ENCODE assay signal across 20 cellular contexts in the genomic region with DNA sequence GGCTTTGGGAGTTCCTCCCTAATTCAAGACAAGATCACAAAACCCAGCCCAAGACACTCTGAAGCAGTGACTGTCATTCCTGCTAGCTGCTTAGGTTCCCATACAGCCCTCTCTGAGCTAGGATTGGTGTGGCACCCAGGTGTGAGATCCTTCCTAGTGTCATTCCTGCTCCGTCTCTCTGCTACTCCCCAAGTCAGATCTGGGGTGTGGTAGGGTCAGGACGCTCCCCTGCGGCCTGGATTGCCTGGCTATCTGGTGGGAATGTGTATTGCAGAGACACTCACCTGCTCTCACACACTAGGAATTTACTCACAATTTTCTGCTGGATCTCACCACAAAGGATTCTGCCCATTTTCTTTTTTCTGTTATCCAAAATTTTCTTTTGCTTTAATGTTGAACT.
"Had no signal": no experiment of that assay in that cellular context is flagged by ENCODE, and none has a peak within 500 bp of the region (broad histone marks: within the 10 kb centered on the region; RNA-seq: fewer than 3 reads in every experiment).

No MANE protein-coding gene starts in this region.

- H3K36me3 ChIP-seq: left lung, tibial artery had no signal

- H3K9me3 ChIP-seq: left lung, psoas muscle, testis, tibial artery had no signal

- H3K4me3 Mint-ChIP-seq: effector memory CD8-positive, alpha-beta T cell; naive thymus-derived CD4-positive, alpha-beta T cell; nephron; type B pancreatic cell had no signal

- H3K4me1 Mint-ChIP-seq: naive thymus-derived CD4-positive, alpha-beta T cell; nephron had no signal

- H3K27ac ChIP-seq: left lung, psoas muscle, testis, tibial artery had no signal

- ATAC-seq: effector memory CD8-positive, alpha-beta T cell; left cardiac atrium; left lung; naive thymus-derived CD4-positive, alpha-beta T cell; psoas muscle; right cardiac atrium had no signal

- H3K27me3 Mint-ChIP-seq: effector memory CD8-positive, alpha-beta T cell; naive thymus-derived CD4-positive, alpha-beta T cell; type B pancreatic cell had no signal

- H3K36me3 Mint-ChIP-seq: naive thymus-derived CD4-positive, alpha-beta T cell; type B pancreatic cell had no signal

- H3K9me3 Mint-ChIP-seq: nephron, type B pancreatic cell had no signal

- DNase-seq: cortex of kidney; effector memory CD8-positive, alpha-beta T cell; head of caudate nucleus; left cardiac atrium; left lung; mesenchymal stem cell; midbrain; naive thymus-derived CD4-positive, alpha-beta T cell; nucleus accumbens; psoas muscle; small intestine; stimulated activated CD4-positive, alpha-beta T cell treated with anti-CD3 and anti-CD28 coated beads, Interleukin-15, amount 100 ng/mL, for 24 hours; stimulated activated CD4-positive, alpha-beta T cell treated with anti-CD3 and anti-CD28 coated beads, Interleukin-2, amount 100 ng/mL, for 48 hours; stimulated activated naive CD4-positive, alpha-beta T cell treated with Interleukin-2 at 50 U/mL for 16 hours; substantia nigra; testis; tibial artery had no signal

- H3K27me3 ChIP-seq: left lung, testis, tibial artery had no signal

- H3K4me1 ChIP-seq: left lung, psoas muscle, testis, tibial artery had no signal

- H3K27ac Mint-ChIP-seq: effector memory CD8-positive, alpha-beta T cell; naive thymus-derived CD4-positive, alpha-beta T cell; nephron; type B pancreatic cell had no signal

- H3K4me3 ChIP-seq: left lung, psoas muscle, testis, tibial artery had no signal
